Comparison of ENCODE assay signal across 8 cellular contexts in the genomic region with DNA sequence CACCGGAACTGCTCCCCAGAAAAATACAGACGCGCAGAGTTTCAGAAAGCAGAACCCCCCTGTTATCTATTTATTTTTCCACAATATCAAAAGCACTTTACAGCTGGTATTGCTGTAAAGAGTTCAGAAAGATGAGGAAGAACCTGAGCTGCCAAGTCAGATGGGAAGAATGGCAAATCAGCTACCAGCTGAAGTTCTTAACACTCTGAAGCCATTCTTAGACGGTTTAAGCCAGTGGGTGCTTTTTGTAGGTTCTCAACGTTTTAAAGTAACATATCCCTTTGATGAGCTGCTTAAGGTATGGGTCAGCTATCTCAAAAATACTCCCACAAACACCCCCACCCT. TPM values are rescaled to one million over a fixed set of nuclear protein-coding genes. Genes with fewer than 3 reads are reported as not detected.
DNase-seq lines count a peak whose midpoint lies in the region; ATAC-seq lines count a peak whose summit lies in the region.

No MANE protein-coding gene starts in this region.

- H3K4me3 ChIP-seq in mucosa of rectum (ENCODE audit: low read length in 2 of 2): peak overlapping the region; percentile 68 to 85

- no peaks in the 10 kb centered on the region for H3K9me3 ChIP-seq in mucosa of rectum (ENCODE audit: control insufficient read depth in 2 of 2, low read length in 2 of 2)

- ATAC-seq in GM21423 (IDR thresholded peaks at IDR 0.05; ENCODE audit: unreplicated experiment) (no peak), GM21737 (IDR thresholded peaks at IDR 0.05; ENCODE audit: unreplicated experiment) (no peak), GM19023 (IDR thresholded peaks at IDR 0.05; ENCODE audit: unreplicated experiment) (no peak)

- in situ Hi-C loops in G401 (cut with HindIII; ENCODE audit: low sequenced_read_pairs): no loop called here

- H3K9ac ChIP-seq in mucosa of rectum (ENCODE audit: low read depth in 1 of 2, low read length in 2 of 2): peak overlapping the region; percentile 48 to 68

- peaks cover 0 to 4% of the 10 kb centered on the region in 2 donors for H3K36me3 ChIP-seq in mucosa of rectum (ENCODE audit: control insufficient read depth in 2 of 2, insufficient read depth in 2 of 2, low read length in 2 of 2)

- no peaks in the 10 kb centered on the region for H3K27me3 ChIP-seq in mucosa of rectum (ENCODE audit: control insufficient read depth in 2 of 2, insufficient read depth in 2 of 2, low read length in 2 of 2)

- peak; percentile 54 for DNase-seq in G401 (ENCODE audit: low spot score)
- peak; percentile 97 for DNase-seq in NCI-H2107 (lab: John Stamatoyannopoulos, UW)
- peak in 4 of 61 donors; percentile 16 to 58 (median 36) for DNase-seq in caudate nucleus (lab: John Stamatoyannopoulos, UW)
- DNase-seq in NCI-H1436 (lab: John Stamatoyannopoulos, UW): no peak

- H3K4me1 ChIP-seq in mucosa of rectum (ENCODE audit: control insufficient read depth in 2 of 2, insufficient read depth in 2 of 2, low read length in 2 of 2): peaks cover 10 to 28% of the 10 kb centered on the region in 2 donors

- peak overlapping the region; percentile 98 for H3K27ac ChIP-seq in caudate nucleus (ENCODE audit: low read depth, low read length)
- peak overlapping the region; percentile 89 to 90 for H3K27ac ChIP-seq in mucosa of rectum (ENCODE audit: low read depth in 2 of 2, low read length in 2 of 2)

RNA-seq across cellular contexts. Expression of gene AKIRIN1, which starts 0.7 kb away (rescaled TPM):
- 76.7 and 107 TPM in 2 replicates for total RNA-seq in G401 (2014; rRNA removed; shearing (Covaris generic))

RNA-seq across cellular contexts. Expression of gene NDUFS5, which starts 35.8 kb away (rescaled TPM):
- 764 and 816 TPM in 2 replicates for total RNA-seq in G401 (2014; rRNA removed; shearing (Covaris generic))

RNA-seq across cellular contexts. Expression of gene RHBDL2, which starts 48.7 kb away (rescaled TPM):
- total RNA-seq in G401 (2014; rRNA removed; shearing (Covaris generic)): 4.5 TPM in 1 of 2 replicates, not detected in the other
